In the genomic region with DNA sequence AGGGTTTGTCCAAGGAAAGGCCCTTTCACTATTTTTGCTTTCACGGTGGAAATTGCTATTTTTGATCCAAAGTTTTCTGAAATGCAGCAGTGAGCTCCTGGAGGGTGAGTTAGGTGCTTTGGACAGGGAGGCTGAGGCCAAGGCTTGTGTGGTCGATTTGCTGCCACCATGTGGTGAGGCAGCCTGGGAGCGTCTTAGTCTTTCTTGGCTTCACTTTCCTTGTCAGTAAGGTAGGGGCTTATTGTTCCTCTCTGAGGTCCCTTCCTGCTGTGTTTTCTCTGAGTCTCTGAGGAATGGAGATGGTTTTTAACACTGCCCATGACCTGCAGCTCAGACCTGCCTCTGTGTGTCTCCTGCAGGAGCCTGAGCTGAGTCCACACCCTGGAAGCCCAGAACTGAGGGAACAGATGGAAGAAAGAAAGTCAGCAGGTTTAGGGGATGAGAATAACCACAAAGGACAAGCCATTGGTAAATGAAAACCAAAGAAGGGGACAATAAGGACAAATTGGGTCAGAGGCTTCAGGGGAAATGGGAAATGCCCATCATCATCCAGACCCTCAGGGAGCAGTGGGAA, we compare ENCODE assay signal across 8 cellular contexts. TPM values are rescaled to one million over a fixed set of nuclear protein-coding genes. Genes with fewer than 3 reads are reported as not detected.
A peak's percentile ranks its signal among the peaks of the same experiment; 100 is the strongest.
DNase-seq lines count a peak whose midpoint lies in the region; ATAC-seq and TF ChIP-seq lines count a peak whose summit lies in the region.

No MANE protein-coding gene starts in this region.

- no peak for TF ChIP-seq CTCF in ovary (IDR thresholded peaks at IDR 0.05)

- H3K4me1 Mint-ChIP-seq in activated naive CD4-positive, alpha-beta T cell treated with anti-CD3 and anti-CD28 coated beads, Interleukin-2, amount 10 ng/mL, durations not matched to agents 7 days and 5 days: peaks cover 3% of the 10 kb centered on the region

- H3K27me3 Mint-ChIP-seq in activated naive CD4-positive, alpha-beta T cell treated with anti-CD3 and anti-CD28 coated beads, Interleukin-2, amount 10 ng/mL, durations not matched to agents 7 days and 5 days: peaks cover 57% of the 10 kb centered on the region

- H3K9me3 Mint-ChIP-seq in activated naive CD4-positive, alpha-beta T cell treated with anti-CD3 and anti-CD28 coated beads, Interleukin-2, amount 10 ng/mL, durations not matched to agents 7 days and 5 days: no peaks in the 10 kb centered on the region

- peak; percentile 22 to 34 for DNase-seq in activated CD4-positive, alpha-beta T cell treated with anti-CD3 and anti-CD28 coated beads for 4 hours
- no peak for DNase-seq in activated CD4-positive, alpha-beta T cell treated with anti-CD3 and anti-CD28 coated beads for 1 hour
- DNase-seq in NAMALWA (ENCODE audit: low spot score) (peak; percentile 75), left lobe of liver (ENCODE audit: low spot score) (no peak), ovary (no peak)
- peak; percentile 63 for DNase-seq in activated naive CD4-positive, alpha-beta T cell treated with anti-CD3 and anti-CD28 coated beads, Interleukin-2, amount 10 ng/mL, durations not matched to agents 7 days and 5 days

- H3K27ac Mint-ChIP-seq in activated naive CD4-positive, alpha-beta T cell treated with anti-CD3 and anti-CD28 coated beads, Interleukin-2, amount 10 ng/mL, durations not matched to agents 7 days and 5 days: no peak overlapping the region

- intact Hi-C loops in ovary (cut with DNase I): no loop called here

- no peak overlapping the region for H3K4me3 Mint-ChIP-seq in activated naive CD4-positive, alpha-beta T cell treated with anti-CD3 and anti-CD28 coated beads, Interleukin-2, amount 10 ng/mL, durations not matched to agents 7 days and 5 days

- CTCF ChIA-PET in activated naive CD4-positive, alpha-beta T cell treated with anti-CD3 and anti-CD28 coated beads, Interleukin-2, amount 10 ng/mL, durations not matched to agents 7 days and 5 days (lab: Charles Lee): interaction anchor here (0.6 to 6.3 kb wide), 11 partner anchors 10 to 127 kb away, joined by 3 to 89 read pairs (median 4); no protein-coding TSS in a partner anchor

- 25 to 28% (median 26%) methylated on average over 3 of the region's 3 CpGs for WGBS in ovary, 3 donors

- H3K4me1 ChIP-seq in ovary (ENCODE audit: insufficient read depth): no peaks in the 10 kb centered on the region

- TF ChIP-seq EP300 in ovary (IDR thresholded peaks at IDR 0.05): no peak

- H3K27me3 ChIP-seq in ovary: no peaks in the 10 kb centered on the region

- no peak overlapping the region for H3K4me3 ChIP-seq in ovary

- ATAC-seq in left lobe of liver (peak; percentile 59), GM19035 (IDR thresholded peaks at IDR 0.05; ENCODE audit: unreplicated experiment) (no peak), GM18909 (IDR thresholded peaks at IDR 0.05; ENCODE audit: poor library complexity, unreplicated experiment) (no peak)

- H3K9me3 ChIP-seq in ovary: no peaks in the 10 kb centered on the region

- no peaks in the 10 kb centered on the region for H3K36me3 ChIP-seq in ovary

- H3K36me3 Mint-ChIP-seq in activated naive CD4-positive, alpha-beta T cell treated with anti-CD3 and anti-CD28 coated beads, Interleukin-2, amount 10 ng/mL, durations not matched to agents 7 days and 5 days: no peaks in the 10 kb centered on the region

- no peak for TF ChIP-seq POLR2A in ovary (IDR thresholded peaks at IDR 0.05)

- no peak overlapping the region for H3K27ac ChIP-seq in ovary

RNA-seq across cellular contexts. Expression of gene S100A10, which starts 20.1 kb away (rescaled TPM):
- 45.0 TPM for total RNA-seq in left lobe of liver
- total RNA-seq in ovary: 100 to 1,000 TPM in 5 of 7 donors, 10 to 100 TPM in 2; 38.6 to 327 (median 213) TPM
- polyA plus RNA-seq in ovary: 100 to 1,000 TPM; 175 to 642 TPM

RNA-seq across cellular contexts. Expression of gene S100A11, which starts 23.1 kb away (rescaled TPM):
- total RNA-seq in left lobe of liver: 14.0 TPM
- 100 to 1,000 TPM in 3 of 7 donors, 10 to 100 TPM in 4; 60.2 to 189 (median 85.8) TPM for total RNA-seq in ovary
- 100 to 1,000 TPM; 158 to 449 TPM for polyA plus RNA-seq in ovary

Comparison
In these comparisons a context has a peak if more than half of its experiments do, and no peak if none do; other contexts are left out.
1. DNase-seq: peak in activated CD4-positive, alpha-beta T cell treated with anti-CD3 and anti-CD28 coated beads for 4 hours (2 of 2), NAMALWA (single experiment) and activated naive CD4-positive, alpha-beta T cell treated with anti-CD3 and anti-CD28 coated beads, Interleukin-2, amount 10 ng/mL, durations not matched to agents 7 days and 5 days (single experiment); none in activated CD4-positive, alpha-beta T cell treated with anti-CD3 and anti-CD28 coated beads for 1 hour (single experiment), left lobe of liver (single experiment) and ovary (0 of 5).